1 cellular context compared by ENCODE assay signal in the genomic region with DNA sequence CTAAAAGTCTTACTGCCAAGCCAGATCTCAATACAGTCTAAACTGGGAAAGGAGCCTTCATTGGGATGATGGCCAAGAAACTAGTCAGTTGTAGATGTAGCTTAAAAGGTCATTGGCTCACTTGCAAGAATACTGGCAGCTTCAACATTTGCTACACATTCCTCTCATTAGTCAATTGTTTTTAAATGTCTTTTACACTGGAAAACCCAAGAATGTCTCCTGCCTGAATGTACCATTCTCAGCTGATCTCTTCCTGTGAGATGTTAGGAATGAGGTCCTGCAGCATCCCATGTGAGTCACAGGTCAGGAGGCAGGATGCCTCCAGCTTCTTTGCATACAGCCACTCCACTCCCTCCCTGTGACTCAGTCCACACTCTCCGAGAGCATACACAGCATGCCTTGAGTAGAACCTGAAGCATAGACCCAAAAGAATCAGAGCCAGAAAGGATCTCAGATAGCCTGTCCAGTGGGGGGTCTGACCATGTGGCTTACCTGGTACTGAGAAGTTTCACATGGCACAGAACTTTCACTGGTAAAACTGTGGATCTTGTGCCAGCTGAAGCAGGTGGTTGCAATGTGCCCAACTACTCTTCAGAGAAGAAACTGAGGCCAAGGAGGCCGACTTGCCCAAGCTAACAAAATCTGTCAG.
TF ChIP-seq lines count a peak whose summit lies in the region.

No MANE protein-coding gene starts in this region.

TF ChIP-seq in GM23338, 12 proteins besides CTCF, POLR2A, EP300 and RAD21 (continued from another document):
- TF ChIP-seq, protein P1, sequence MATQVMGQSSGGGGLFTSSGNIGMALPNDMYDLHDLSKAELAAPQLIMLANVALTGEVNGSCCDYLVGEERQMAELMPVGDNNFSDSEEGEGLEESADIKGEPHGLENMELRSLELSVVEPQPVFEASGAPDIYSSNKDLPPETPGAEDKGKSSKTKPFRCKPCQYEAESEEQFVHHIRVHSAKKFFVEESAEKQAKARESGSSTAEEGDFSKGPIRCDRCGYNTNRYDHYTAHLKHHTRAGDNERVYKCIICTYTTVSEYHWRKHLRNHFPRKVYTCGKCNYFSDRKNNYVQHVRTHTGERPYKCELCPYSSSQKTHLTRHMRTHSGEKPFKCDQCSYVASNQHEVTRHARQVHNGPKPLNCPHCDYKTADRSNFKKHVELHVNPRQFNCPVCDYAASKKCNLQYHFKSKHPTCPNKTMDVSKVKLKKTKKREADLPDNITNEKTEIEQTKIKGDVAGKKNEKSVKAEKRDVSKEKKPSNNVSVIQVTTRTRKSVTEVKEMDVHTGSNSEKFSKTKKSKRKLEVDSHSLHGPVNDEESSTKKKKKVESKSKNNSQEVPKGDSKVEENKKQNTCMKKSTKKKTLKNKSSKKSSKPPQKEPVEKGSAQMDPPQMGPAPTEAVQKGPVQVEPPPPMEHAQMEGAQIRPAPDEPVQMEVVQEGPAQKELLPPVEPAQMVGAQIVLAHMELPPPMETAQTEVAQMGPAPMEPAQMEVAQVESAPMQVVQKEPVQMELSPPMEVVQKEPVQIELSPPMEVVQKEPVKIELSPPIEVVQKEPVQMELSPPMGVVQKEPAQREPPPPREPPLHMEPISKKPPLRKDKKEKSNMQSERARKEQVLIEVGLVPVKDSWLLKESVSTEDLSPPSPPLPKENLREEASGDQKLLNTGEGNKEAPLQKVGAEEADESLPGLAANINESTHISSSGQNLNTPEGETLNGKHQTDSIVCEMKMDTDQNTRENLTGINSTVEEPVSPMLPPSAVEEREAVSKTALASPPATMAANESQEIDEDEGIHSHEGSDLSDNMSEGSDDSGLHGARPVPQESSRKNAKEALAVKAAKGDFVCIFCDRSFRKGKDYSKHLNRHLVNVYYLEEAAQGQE (IDR thresholded peaks at IDR 0.05; ENCODE audit: unreplicated experiment) = no peak
- TF ChIP-seq ZNF331 (CRISPR knock-in tag; IDR thresholded peaks at IDR 0.05; ENCODE audit: low read depth) = no peak
- no peak for TF ChIP-seq EZH2phosphoT487 (IDR thresholded peaks at IDR 0.05; ENCODE audit: unreplicated experiment)
- no peak for TF ChIP-seq NANOG (IDR thresholded peaks at IDR 0.05; ENCODE audit: borderline replicate concordance)
- TF ChIP-seq STAT1 (IDR thresholded peaks at IDR 0.05; ENCODE audit: unreplicated experiment) = no peak
- TF ChIP-seq, protein P2, sequence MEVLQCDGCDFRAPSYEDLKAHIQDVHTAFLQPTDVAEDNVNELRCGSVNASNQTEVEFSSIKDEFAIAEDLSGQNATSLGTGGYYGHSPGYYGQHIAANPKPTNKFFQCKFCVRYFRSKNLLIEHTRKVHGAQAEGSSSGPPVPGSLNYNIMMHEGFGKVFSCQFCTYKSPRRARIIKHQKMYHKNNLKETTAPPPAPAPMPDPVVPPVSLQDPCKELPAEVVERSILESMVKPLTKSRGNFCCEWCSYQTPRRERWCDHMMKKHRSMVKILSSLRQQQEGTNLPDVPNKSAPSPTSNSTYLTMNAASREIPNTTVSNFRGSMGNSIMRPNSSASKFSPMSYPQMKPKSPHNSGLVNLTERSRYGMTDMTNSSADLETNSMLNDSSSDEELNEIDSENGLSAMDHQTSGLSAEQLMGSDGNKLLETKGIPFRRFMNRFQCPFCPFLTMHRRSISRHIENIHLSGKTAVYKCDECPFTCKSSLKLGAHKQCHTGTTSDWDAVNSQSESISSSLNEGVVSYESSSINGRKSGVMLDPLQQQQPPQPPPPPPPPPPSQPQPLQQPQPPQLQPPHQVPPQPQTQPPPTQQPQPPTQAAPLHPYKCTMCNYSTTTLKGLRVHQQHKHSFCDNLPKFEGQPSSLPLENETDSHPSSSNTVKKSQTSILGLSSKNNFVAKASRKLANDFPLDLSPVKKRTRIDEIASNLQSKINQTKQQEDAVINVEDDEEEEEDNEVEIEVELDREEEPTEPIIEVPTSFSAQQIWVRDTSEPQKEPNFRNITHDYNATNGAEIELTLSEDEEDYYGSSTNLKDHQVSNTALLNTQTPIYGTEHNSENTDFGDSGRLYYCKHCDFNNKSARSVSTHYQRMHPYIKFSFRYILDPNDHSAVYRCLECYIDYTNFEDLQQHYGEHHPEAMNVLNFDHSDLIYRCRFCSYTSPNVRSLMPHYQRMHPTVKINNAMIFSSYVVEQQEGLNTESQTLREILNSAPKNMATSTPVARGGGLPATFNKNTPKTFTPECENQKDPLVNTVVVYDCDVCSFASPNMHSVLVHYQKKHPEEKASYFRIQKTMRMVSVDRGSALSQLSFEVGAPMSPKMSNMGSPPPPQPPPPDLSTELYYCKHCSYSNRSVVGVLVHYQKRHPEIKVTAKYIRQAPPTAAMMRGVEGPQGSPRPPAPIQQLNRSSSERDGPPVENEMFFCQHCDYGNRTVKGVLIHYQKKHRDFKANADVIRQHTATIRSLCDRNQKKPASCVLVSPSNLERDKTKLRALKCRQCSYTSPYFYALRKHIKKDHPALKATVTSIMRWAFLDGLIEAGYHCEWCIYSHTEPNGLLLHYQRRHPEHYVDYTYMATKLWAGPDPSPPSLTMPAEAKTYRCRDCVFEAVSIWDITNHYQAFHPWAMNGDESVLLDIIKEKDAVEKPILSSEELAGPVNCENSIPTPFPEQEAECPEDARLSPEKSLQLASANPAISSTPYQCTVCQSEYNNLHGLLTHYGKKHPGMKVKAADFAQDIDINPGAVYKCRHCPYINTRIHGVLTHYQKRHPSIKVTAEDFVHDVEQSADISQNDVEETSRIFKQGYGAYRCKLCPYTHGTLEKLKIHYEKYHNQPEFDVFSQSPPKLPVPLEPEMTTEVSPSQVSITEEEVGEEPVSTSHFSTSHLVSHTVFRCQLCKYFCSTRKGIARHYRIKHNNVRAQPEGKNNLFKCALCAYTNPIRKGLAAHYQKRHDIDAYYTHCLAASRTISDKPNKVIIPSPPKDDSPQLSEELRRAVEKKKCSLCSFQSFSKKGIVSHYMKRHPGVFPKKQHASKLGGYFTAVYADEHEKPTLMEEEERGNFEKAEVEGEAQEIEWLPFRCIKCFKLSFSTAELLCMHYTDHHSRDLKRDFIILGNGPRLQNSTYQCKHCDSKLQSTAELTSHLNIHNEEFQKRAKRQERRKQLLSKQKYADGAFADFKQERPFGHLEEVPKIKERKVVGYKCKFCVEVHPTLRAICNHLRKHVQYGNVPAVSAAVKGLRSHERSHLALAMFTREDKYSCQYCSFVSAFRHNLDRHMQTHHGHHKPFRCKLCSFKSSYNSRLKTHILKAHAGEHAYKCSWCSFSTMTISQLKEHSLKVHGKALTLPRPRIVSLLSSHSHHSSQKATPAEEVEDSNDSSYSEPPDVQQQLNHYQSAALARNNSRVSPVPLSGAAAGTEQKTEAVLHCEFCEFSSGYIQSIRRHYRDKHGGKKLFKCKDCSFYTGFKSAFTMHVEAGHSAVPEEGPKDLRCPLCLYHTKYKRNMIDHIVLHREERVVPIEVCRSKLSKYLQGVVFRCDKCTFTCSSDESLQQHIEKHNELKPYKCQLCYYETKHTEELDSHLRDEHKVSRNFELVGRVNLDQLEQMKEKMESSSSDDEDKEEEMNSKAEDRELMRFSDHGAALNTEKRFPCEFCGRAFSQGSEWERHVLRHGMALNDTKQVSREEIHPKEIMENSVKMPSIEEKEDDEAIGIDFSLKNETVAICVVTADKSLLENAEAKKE (CRISPR knock-in tag; IDR thresholded peaks at IDR 0.05) = no peak
- TF ChIP-seq ZNF114 (CRISPR knock-in tag; IDR thresholded peaks at IDR 0.05) = no peak
